Comparison of ENCODE assay signal across 9 cellular contexts in genomic region chr14:68884031-68885030, GRCh38.
DNase-seq lines count a peak whose midpoint lies in the region; ATAC-seq and TF ChIP-seq lines count a peak whose summit lies in the region.
"Had no signal": no experiment of that assay in that cellular context is flagged by ENCODE, and none has a peak within 500 bp of the region (broad histone marks: within the 10 kb centered on the region; RNA-seq: fewer than 3 reads in every experiment).

No MANE protein-coding gene starts in this region.

- H3K36me3 Mint-ChIP-seq in activated CD4-positive, alpha-beta memory T cell treated with anti-CD3 and anti-CD28 coated beads for 36 hours, result peaks cover 20% of the 10 kb centered on the region

- no peaks in the 10 kb centered on the region for H3K9me3 Mint-ChIP-seq in activated CD4-positive, alpha-beta memory T cell treated with anti-CD3 and anti-CD28 coated beads for 36 hours

- no peak for TF ChIP-seq CTCF in epithelial cell of proximal tubule (conservative IDR thresholded peaks at IDR 0.05; ENCODE audit: low read depth, low read length)
- no peak for TF ChIP-seq CTCF in osteoblast (IDR thresholded peaks at IDR 0.05; ENCODE audit: extremely low read depth, low read depth, low read length)

- peak; percentile 80 for DNase-seq in EH (ENCODE audit: low read depth)
- peak; percentile 93 for DNase-seq in NCI-H2196 (lab: John Stamatoyannopoulos, UW; ENCODE audit: unreplicated experiment)
- peak; percentile 72 for DNase-seq in epithelial cell of proximal tubule (ENCODE audit: low read depth)
- peak; percentile 99 for DNase-seq in osteoblast (ENCODE audit: insufficient read length, low spot score, missing footprints)
- no peak for DNase-seq in activated CD4-positive, alpha-beta memory T cell treated with anti-CD3 and anti-CD28 coated beads for 36 hours

- H3K27ac ChIP-seq in osteoblast (ENCODE audit: low read depth, low read length), result peak overlapping the region; percentile 83
- H3K27ac ChIP-seq: HL-60 had no signal

- intact Hi-C loops in activated CD4-positive, alpha-beta memory T cell treated with anti-CD3 and anti-CD28 coated beads for 36 hours (cut with micrococcal nuclease), result no loop called here

- no peaks in the 10 kb centered on the region for H3K9me3 ChIP-seq in osteoblast (ENCODE audit: low read depth, low read length)

- H3K27me3 ChIP-seq in osteoblast (ENCODE audit: insufficient read depth, low read length), result no peaks in the 10 kb centered on the region

- H3K4me1 Mint-ChIP-seq in activated CD4-positive, alpha-beta memory T cell treated with anti-CD3 and anti-CD28 coated beads for 36 hours (ENCODE audit: low read depth), result no peaks in the 10 kb centered on the region

- H2AFZ ChIP-seq in osteoblast (ENCODE audit: low read length), result no peak overlapping the region

- no peak overlapping the region for H3K4me3 Mint-ChIP-seq in activated CD4-positive, alpha-beta memory T cell treated with anti-CD3 and anti-CD28 coated beads for 36 hours

- H4K20me1 ChIP-seq in osteoblast (ENCODE audit: insufficient read depth, low read length), result peaks cover 62% of the 10 kb centered on the region

- ATAC-seq in GM19328 (IDR thresholded peaks at IDR 0.05; ENCODE audit: unreplicated experiment) (no peak), GM19397 (IDR thresholded peaks at IDR 0.05; ENCODE audit: unreplicated experiment) (no peak), HG03565 (IDR thresholded peaks at IDR 0.05; ENCODE audit: unreplicated experiment) (no peak)

- H3K4me1 ChIP-seq in osteoblast (ENCODE audit: insufficient read depth, low read length), result peaks cover 27% of the 10 kb centered on the region

- no peak overlapping the region for H3K4me3 ChIP-seq in epithelial cell of proximal tubule (ENCODE audit: low read depth, low read length)
- no peak overlapping the region for H3K4me3 ChIP-seq in osteoblast (ENCODE audit: insufficient read depth, low read length)

- peaks cover 71% of the 10 kb centered on the region for H3K79me2 ChIP-seq in osteoblast (ENCODE audit: insufficient read depth, low read length)

- CTCF ChIA-PET in activated CD4-positive, alpha-beta memory T cell treated with anti-CD3 and anti-CD28 coated beads for 36 hours (lab: Charles Lee), result interaction anchor here (1.4 to 1.6 kb wide), 2 partner anchors 9 to 27 kb away, joined by 4 read pairs; no protein-coding TSS in a partner anchor

- H3K36me3 ChIP-seq in osteoblast (ENCODE audit: insufficient read depth, low read length), result peaks cover 98% of the 10 kb centered on the region

- POLR2A ChIA-PET in activated CD4-positive, alpha-beta memory T cell treated with anti-CD3 and anti-CD28 coated beads for 36 hours (lab: Charles Lee), result no interaction called here

- H3K27ac Mint-ChIP-seq in activated CD4-positive, alpha-beta memory T cell treated with anti-CD3 and anti-CD28 coated beads for 36 hours, result no peak overlapping the region

- H3K27me3 Mint-ChIP-seq in activated CD4-positive, alpha-beta memory T cell treated with anti-CD3 and anti-CD28 coated beads for 36 hours, result no peaks in the 10 kb centered on the region

- H3K4me2 ChIP-seq in osteoblast (ENCODE audit: insufficient read depth, low read length), result no peak overlapping the region
